ENCODE assay signal across 1 cellular context in the genomic region with DNA sequence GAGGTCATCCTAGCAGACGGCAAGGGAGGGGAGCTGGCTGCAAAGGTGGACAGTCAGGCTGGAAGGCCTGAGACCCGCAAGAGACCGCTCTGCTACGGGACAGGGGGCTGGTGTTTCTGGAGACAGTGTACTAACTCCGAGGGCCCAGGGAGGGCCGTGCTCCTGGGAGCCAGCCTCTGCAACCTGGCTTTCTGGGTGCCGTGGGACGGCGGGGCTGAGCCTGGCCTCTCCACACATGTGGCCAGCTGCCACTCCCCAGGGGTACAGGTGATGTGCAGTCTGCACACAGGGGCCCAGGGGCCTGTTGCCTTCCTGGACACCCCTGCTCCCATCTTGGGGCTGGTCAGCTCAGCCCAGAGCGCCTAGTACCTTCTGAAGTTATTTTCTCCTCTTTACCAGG.
TF ChIP-seq lines count a peak whose summit lies in the region.

No MANE protein-coding gene starts in this region.

TF ChIP-seq in SK-N-SH, 30 proteins besides CTCF, POLR2A, EP300 and RAD21 (continued from another document):
- TF ChIP-seq, protein P1, sequence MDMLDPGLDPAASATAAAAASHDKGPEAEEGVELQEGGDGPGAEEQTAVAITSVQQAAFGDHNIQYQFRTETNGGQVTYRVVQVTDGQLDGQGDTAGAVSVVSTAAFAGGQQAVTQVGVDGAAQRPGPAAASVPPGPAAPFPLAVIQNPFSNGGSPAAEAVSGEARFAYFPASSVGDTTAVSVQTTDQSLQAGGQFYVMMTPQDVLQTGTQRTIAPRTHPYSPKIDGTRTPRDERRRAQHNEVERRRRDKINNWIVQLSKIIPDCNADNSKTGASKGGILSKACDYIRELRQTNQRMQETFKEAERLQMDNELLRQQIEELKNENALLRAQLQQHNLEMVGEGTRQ (IDR thresholded peaks at IDR 0.05; ENCODE audit: borderline replicate concordance, low read depth, low read length): no peak
- TF ChIP-seq SIN3A (IDR thresholded peaks at IDR 0.05; ENCODE audit: borderline replicate concordance, low read depth, low read length): no peak
- TF ChIP-seq, protein P2, sequence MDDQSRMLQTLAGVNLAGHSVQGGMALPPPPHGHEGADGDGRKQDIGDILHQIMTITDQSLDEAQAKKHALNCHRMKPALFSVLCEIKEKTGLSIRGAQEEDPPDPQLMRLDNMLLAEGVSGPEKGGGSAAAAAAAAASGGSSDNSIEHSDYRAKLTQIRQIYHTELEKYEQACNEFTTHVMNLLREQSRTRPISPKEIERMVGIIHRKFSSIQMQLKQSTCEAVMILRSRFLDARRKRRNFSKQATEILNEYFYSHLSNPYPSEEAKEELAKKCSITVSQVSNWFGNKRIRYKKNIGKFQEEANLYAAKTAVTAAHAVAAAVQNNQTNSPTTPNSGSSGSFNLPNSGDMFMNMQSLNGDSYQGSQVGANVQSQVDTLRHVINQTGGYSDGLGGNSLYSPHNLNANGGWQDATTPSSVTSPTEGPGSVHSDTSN (IDR thresholded peaks at IDR 0.05): no peak
- no peak for TF ChIP-seq EZH2phosphoT487 (IDR thresholded peaks at IDR 0.05; ENCODE audit: borderline replicate concordance, low read depth)
- TF ChIP-seq CHD2 (IDR thresholded peaks at IDR 0.05; ENCODE audit: low read length, partially characterized antibody): no peak
- TF ChIP-seq POLR2AphosphoS5 (IDR thresholded peaks at IDR 0.05; ENCODE audit: low read depth, low read length): no peak
- TF ChIP-seq YY1 (IDR thresholded peaks at IDR 0.05; ENCODE audit: low read depth): no peak
- TF ChIP-seq FOSL2 (IDR thresholded peaks at IDR 0.05; ENCODE audit: borderline replicate concordance, low read depth): no peak
- TF ChIP-seq, protein P3, sequence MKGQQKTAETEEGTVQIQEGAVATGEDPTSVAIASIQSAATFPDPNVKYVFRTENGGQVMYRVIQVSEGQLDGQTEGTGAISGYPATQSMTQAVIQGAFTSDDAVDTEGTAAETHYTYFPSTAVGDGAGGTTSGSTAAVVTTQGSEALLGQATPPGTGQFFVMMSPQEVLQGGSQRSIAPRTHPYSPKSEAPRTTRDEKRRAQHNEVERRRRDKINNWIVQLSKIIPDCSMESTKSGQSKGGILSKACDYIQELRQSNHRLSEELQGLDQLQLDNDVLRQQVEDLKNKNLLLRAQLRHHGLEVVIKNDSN (IDR thresholded peaks at IDR 0.05; ENCODE audit: borderline replicate concordance, low read depth): no peak
